In the genomic region with DNA sequence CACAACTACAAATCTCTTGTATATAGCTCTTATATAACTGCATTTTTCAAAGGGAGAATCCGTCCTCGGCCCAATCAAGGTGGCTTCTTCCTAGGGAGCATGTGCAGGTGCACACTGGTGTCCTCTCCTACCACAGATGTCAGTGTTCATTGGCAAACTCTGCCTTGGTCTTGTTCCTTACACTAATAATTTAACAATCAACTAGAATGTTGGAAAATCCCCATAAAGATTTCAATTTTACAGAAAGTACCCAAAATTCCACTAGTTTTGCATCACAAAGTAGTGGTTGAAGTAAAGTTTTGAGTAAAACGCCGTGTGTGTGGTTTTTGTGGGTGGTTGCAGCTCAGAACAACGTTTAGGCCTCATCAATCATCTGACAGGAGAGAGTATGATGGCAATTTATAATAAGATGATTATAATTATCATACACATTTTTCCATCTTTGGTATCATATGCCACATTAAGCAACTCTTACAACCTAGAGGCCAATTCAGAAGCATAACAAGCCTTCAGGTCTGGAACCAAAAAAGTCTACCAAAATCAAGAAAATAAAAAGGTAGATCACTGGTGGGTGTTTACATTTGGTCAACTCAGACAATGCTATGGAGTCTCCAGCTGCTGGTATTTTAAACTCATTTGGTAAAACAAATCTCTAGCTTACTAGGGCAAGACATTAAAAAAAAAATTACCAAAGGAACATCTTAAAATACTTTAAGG, we compare ENCODE assay signal across 8 cellular contexts.
DNase-seq lines count a peak whose midpoint lies in the region; ATAC-seq and FAIRE-seq lines count a peak whose summit lies in the region.

No MANE protein-coding gene starts in this region.

- intact Hi-C loops in activated CD4-positive, alpha-beta memory T cell treated with anti-CD3 and anti-CD28 coated beads for 36 hours (cut with micrococcal nuclease) = loop anchor here (1.0 to 2.0 kb wide), 12 partner anchors 8 to 346 kb away; no protein-coding TSS in a partner anchor

- H3K4me3 Mint-ChIP-seq in activated CD4-positive, alpha-beta memory T cell treated with anti-CD3 and anti-CD28 coated beads for 36 hours = peak overlapping the region; percentile 53

- FAIRE-seq in HTR-8/SVneo (lab: Jason Lieb, UNC) = no peak

- ATAC-seq in GM19035 (IDR thresholded peaks at IDR 0.05; ENCODE audit: unreplicated experiment) = peak; percentile 57
- ATAC-seq in HG02970 (IDR thresholded peaks at IDR 0.05; ENCODE audit: low FRiP score, unreplicated experiment) = peak; percentile 43
- no peak for ATAC-seq in GM21737 (IDR thresholded peaks at IDR 0.05; ENCODE audit: unreplicated experiment)

- POLR2A ChIA-PET in activated CD4-positive, alpha-beta memory T cell treated with anti-CD3 and anti-CD28 coated beads for 36 hours (lab: Charles Lee) = interaction anchor here (0.7 to 5.0 kb wide), 14 partner anchors 9 to 273 kb away, joined by 3 to 75 read pairs (median 14); a partner anchor contains a TSS

- H3K9me3 Mint-ChIP-seq in activated CD4-positive, alpha-beta memory T cell treated with anti-CD3 and anti-CD28 coated beads for 36 hours = no peaks in the 10 kb centered on the region

- CTCF ChIA-PET in activated CD4-positive, alpha-beta memory T cell treated with anti-CD3 and anti-CD28 coated beads for 36 hours (lab: Charles Lee) = interaction anchor here (0.8 to 5.4 kb wide), 16 partner anchors 9 to 176 kb away, joined by 3 to 33 read pairs (median 4); a partner anchor contains a TSS

- peaks cover 88% of the 10 kb centered on the region for H3K4me1 Mint-ChIP-seq in activated CD4-positive, alpha-beta memory T cell treated with anti-CD3 and anti-CD28 coated beads for 36 hours (ENCODE audit: low read depth)

- no peaks in the 10 kb centered on the region for H3K36me3 Mint-ChIP-seq in activated CD4-positive, alpha-beta memory T cell treated with anti-CD3 and anti-CD28 coated beads for 36 hours

- DNase-seq in activated CD4-positive, alpha-beta memory T cell treated with anti-CD3 and anti-CD28 coated beads for 36 hours = peak; percentile 80
- DNase-seq in stimulated activated CD4-positive, alpha-beta T cell treated with anti-CD3 and anti-CD28 coated beads, Interleukin-2, amount 100 ng/mL, for 24 hours = peak; percentile 58 to 68
- DNase-seq in NCI-H774 (lab: John Stamatoyannopoulos, UW) = no peak
- DNase-seq in NCI-H2029 treated with DMSO at 0.1 percent for 48 hours (lab: John Stamatoyannopoulos, UW) = no peak
- DNase-seq in HTR-8/SVneo (ENCODE audit: insufficient read length, low spot score) = no peak

- H3K27ac Mint-ChIP-seq in activated CD4-positive, alpha-beta memory T cell treated with anti-CD3 and anti-CD28 coated beads for 36 hours = peak overlapping the region; percentile 88

- no peaks in the 10 kb centered on the region for H3K27me3 Mint-ChIP-seq in activated CD4-positive, alpha-beta memory T cell treated with anti-CD3 and anti-CD28 coated beads for 36 hours

Comparison
In these comparisons a context has a peak if more than half of its experiments do, and no peak if none do; other contexts are left out.
1. DNase-seq: peak in activated CD4-positive, alpha-beta memory T cell treated with anti-CD3 and anti-CD28 coated beads for 36 hours (single experiment) and stimulated activated CD4-positive, alpha-beta T cell treated with anti-CD3 and anti-CD28 coated beads, Interleukin-2, amount 100 ng/mL, for 24 hours (2 of 2); none in NCI-H774 (single experiment), NCI-H2029 treated with DMSO at 0.1 percent for 48 hours (single experiment) and HTR-8/SVneo (single experiment).